ENCODE assay signal across 10 cellular contexts in genomic region chr1:8448906-8449661, GRCh38.
DNase-seq lines count a peak whose midpoint lies in the region; ATAC-seq and TF ChIP-seq lines count a peak whose summit lies in the region.
"Had no signal": no experiment of that assay in that cellular context is flagged by ENCODE, and none has a peak within 500 bp of the region (broad histone marks: within the 10 kb centered on the region; RNA-seq: fewer than 3 reads in every experiment).

No MANE protein-coding gene starts in this region.

- peaks cover 9% of the 10 kb centered on the region for H3K4me1 Mint-ChIP-seq in neural progenitor cell

- DNase-seq in AG20443 (ENCODE audit: low spot score) (peak; percentile 74), MV-4-11 (lab: John Stamatoyannopoulos, UW) (peak; percentile 1), neural progenitor cell (ENCODE audit: low spot score) (no peak), WERI-Rb-1 (no peak), retina (no peak)
- DNase-seq: activated T-cell treated with anti-CD3 and anti-CD28 coated beads for 4 hours; stimulated activated CD4-positive, alpha-beta T cell treated with anti-CD3 and anti-CD28 coated beads, Interleukin-4, amount 100 ng/mL, for 4 hours had no signal

- H2AFZ ChIP-seq in neural progenitor cell (replicated peaks), result no peak overlapping the region

- H3K36me3 ChIP-seq in neural progenitor cell, result no peaks in the 10 kb centered on the region
- peaks cover 75% of the 10 kb centered on the region for H3K36me3 ChIP-seq in WERI-Rb-1

- peak overlapping the region; percentile 42 for H3K27ac Mint-ChIP-seq in neural progenitor cell

- no peak overlapping the region for H3K4me2 ChIP-seq in neural progenitor cell

- H3K4me3 Mint-ChIP-seq in neural progenitor cell, result no peak overlapping the region

- H3K27ac ChIP-seq in neural progenitor cell, result no peak overlapping the region
- no peak overlapping the region for H3K27ac ChIP-seq in WERI-Rb-1

- ATAC-seq in esophagus mucosa, result peak; percentile 79
- no peak for ATAC-seq in GM18520 (IDR thresholded peaks at IDR 0.05; ENCODE audit: unreplicated experiment)
- no peak for ATAC-seq in GM19324 (IDR thresholded peaks at IDR 0.05; ENCODE audit: low FRiP score, unreplicated experiment)

- H3K9me3 ChIP-seq in neural progenitor cell (ENCODE audit: low read depth) (no peaks in the 10 kb centered on the region), WERI-Rb-1 (ENCODE audit: severe bottlenecking) (no peaks in the 10 kb centered on the region)

- no peak overlapping the region for H3K9ac ChIP-seq in neural progenitor cell

- peaks cover 20% of the 10 kb centered on the region for H3K79me2 ChIP-seq in neural progenitor cell (ENCODE audit: low read depth)

- peaks cover 15% of the 10 kb centered on the region for H3F3A ChIP-seq in neural progenitor cell (ENCODE audit: low read depth)

- H3K9me3 Mint-ChIP-seq in neural progenitor cell, result peaks cover 10% of the 10 kb centered on the region

- peaks cover 8% of the 10 kb centered on the region for H4K20me1 ChIP-seq in neural progenitor cell (ENCODE audit: low read depth)

- peaks cover 35% of the 10 kb centered on the region for H3K36me3 Mint-ChIP-seq in neural progenitor cell

- H3K27me3 Mint-ChIP-seq in neural progenitor cell (ENCODE audit: insufficient read depth, low read depth), result peaks cover 2% of the 10 kb centered on the region

- H3K4me3 ChIP-seq in neural progenitor cell (no peak overlapping the region), WERI-Rb-1 (ENCODE audit: low read depth, low read length) (no peak overlapping the region)

- H3K27me3 ChIP-seq in neural progenitor cell (no peaks in the 10 kb centered on the region), WERI-Rb-1 (ENCODE audit: insufficient read depth, low read depth, severe bottlenecking) (no peaks in the 10 kb centered on the region)

- no peak for TF ChIP-seq CTCF in neural progenitor cell (IDR thresholded peaks at IDR 0.05)
- no peak for TF ChIP-seq CTCF in WERI-Rb-1 (IDR thresholded peaks at IDR 0.05; ENCODE audit: low read depth, low read length)

- peaks cover 8% of the 10 kb centered on the region for H3K4me1 ChIP-seq in neural progenitor cell

Comparison
In these comparisons a context has a peak if more than half of its experiments do, and no peak if none do; other contexts are left out.
1. DNase-seq: peak in AG20443 (single experiment) and MV-4-11 (single experiment); none in neural progenitor cell (single experiment), WERI-Rb-1 (single experiment) and retina (single experiment).